Comparison of ENCODE assay signal across 8 cellular contexts in the genomic region with DNA sequence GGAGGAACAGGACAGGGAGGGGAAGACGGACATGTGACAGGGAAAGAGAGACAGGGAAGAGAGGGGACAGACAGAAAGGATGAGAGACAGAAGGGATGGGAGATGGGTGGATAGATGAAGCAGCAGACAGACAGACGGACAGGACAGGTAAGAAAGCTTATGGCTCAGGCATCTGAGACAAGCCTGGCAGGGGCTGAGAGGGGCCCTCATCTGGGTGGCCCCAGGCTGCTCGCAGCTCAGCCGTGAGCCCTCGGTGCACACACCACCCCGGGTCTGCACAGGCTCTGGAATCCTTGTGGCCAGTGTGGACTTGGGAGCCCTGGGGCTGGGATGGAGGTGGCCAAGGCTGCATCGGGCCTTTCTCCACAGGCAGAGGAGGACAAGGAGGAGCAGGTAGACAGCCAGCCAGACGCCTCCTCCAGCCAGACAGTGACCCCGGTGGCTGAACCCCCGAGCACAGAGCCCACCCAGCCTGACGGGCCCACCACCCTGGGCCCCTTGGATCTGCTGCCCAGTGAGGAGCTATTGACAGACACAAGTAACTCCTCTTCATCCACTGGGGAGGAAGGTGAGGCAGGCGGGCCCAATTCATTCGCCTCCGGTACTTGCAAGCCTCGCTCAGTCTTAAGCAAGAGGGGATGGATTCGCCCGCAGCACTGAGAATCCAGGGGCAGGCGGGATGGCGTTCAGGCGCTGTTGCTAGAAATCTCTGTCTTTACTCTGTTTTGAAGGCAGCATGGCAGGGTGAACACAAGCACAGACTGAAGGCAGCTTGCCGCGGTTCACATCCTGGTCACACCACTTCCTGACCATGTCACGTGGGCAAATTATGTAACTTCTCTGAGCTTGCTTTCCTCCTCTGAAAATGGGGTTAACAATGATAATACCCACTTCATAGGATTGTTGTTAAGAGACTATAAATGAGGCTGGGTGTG. TPM values are rescaled to one million over a fixed set of nuclear protein-coding genes. Genes with fewer than 3 reads are reported as not detected.
A peak's percentile ranks its signal among the peaks of the same experiment; 100 is the strongest.
DNase-seq lines count a peak whose midpoint lies in the region; ATAC-seq and TF ChIP-seq lines count a peak whose summit lies in the region.

No MANE protein-coding gene starts in this region.

- no peaks in the 10 kb centered on the region for H3F3A ChIP-seq in OCI-LY1 (ENCODE audit: insufficient read depth, low read length)

- POLR2A ChIA-PET in CD4-positive, alpha-beta T cell (lab: Charles Lee), result interaction anchor here (0.6 to 11.9 kb wide), 33 partner anchors 9 to 336 kb away, joined by 3 to 205 read pairs (median 4); a partner anchor contains a TSS

- H3K27me3 ChIP-seq in CD4-positive, alpha-beta T cell (ENCODE audit: control insufficient read depth, insufficient read depth, low read length), result no peaks in the 10 kb centered on the region
- no peaks in the 10 kb centered on the region for H3K27me3 ChIP-seq in OCI-LY1 (ENCODE audit: insufficient read depth, low read length)

- H3K79me2 ChIP-seq in OCI-LY1 (ENCODE audit: insufficient read depth, low read length), result no peaks in the 10 kb centered on the region

- DNase-seq in CD4-positive, alpha-beta T cell, result peak; percentile 58 to 77 (median 66)
- peak; percentile 51 for DNase-seq in activated T-helper 1 cell treated with anti-CD3 and anti-CD28 coated beads, Interleukin-12 subunit alpha, Interleukin-12 subunit beta, Interleukin-2, Interleukin-4 antibody, amounts not matched to agents 30 ng/mL and 10 ng/mL and 1 ng/mL, durations not matched to agents 14 hours and 24 hours and 36 hours (ENCODE audit: low spot score)
- DNase-seq in mucosa of descending colon (peak in 2 of 3 donors; percentile 35 to 54), NCI-H82 (lab: John Stamatoyannopoulos, UW) (no peak), NCI-H1105 treated with DMSO at 0.1 percent for 48 hours (lab: John Stamatoyannopoulos, UW) (no peak)

- peak overlapping the region; percentile 87 for H3K27ac ChIP-seq in CD4-positive, alpha-beta T cell (ENCODE audit: low read depth, low read length)
- H3K27ac ChIP-seq in OCI-LY1 (ENCODE audit: low read depth, low read length, poor library complexity, severe bottlenecking), result peak overlapping the region; percentile 3

- H3K27me3 Mint-ChIP-seq in CD4-positive, alpha-beta T cell, result no peaks in the 10 kb centered on the region
- no peaks in the 10 kb centered on the region for H3K27me3 Mint-ChIP-seq in activated T-helper 1 cell treated with anti-CD3 and anti-CD28 coated beads, Interleukin-12 subunit alpha, Interleukin-12 subunit beta, Interleukin-2, Interleukin-4 antibody, amounts not matched to agents 30 ng/mL and 10 ng/mL and 1 ng/mL, durations not matched to agents 14 hours and 24 hours and 36 hours (ENCODE audit: insufficient read depth)

- peak; percentile 73 for ATAC-seq in CD4-positive, alpha-beta T cell (ENCODE audit: poor library complexity)
- ATAC-seq in mucosa of descending colon (peak; percentile 51), GM18511 (IDR thresholded peaks at IDR 0.05; ENCODE audit: unreplicated experiment) (no peak), GM21723 (IDR thresholded peaks at IDR 0.05; ENCODE audit: unreplicated experiment) (no peak)

- H4K20me1 ChIP-seq in OCI-LY1 (ENCODE audit: insufficient read depth, low read length), result no peaks in the 10 kb centered on the region

- H3K9me3 ChIP-seq in CD4-positive, alpha-beta T cell (ENCODE audit: control insufficient read depth, low read length), result no peaks in the 10 kb centered on the region
- H3K9me3 ChIP-seq in OCI-LY1 (ENCODE audit: low read length) (no peaks in the 10 kb centered on the region), mucosa of descending colon (no peaks in the 10 kb centered on the region)

- peaks cover 84% of the 10 kb centered on the region for H3K36me3 Mint-ChIP-seq in CD4-positive, alpha-beta T cell (ENCODE audit: low read depth)
- H3K36me3 Mint-ChIP-seq in activated T-helper 1 cell treated with anti-CD3 and anti-CD28 coated beads, Interleukin-12 subunit alpha, Interleukin-12 subunit beta, Interleukin-2, Interleukin-4 antibody, amounts not matched to agents 30 ng/mL and 10 ng/mL and 1 ng/mL, durations not matched to agents 14 hours and 24 hours and 36 hours (ENCODE audit: low read depth), result peaks cover 50% of the 10 kb centered on the region

- H3K4me1 ChIP-seq in OCI-LY1 (ENCODE audit: insufficient read depth, low read length, severe bottlenecking), result peaks cover 8% of the 10 kb centered on the region
- peaks cover 13% of the 10 kb centered on the region for H3K4me1 ChIP-seq in mucosa of descending colon (ENCODE audit: low read depth)

- H3K9me2 ChIP-seq in OCI-LY1 (ENCODE audit: low read depth, low read length), result no peaks in the 10 kb centered on the region

- H3K9ac ChIP-seq in OCI-LY1 (ENCODE audit: low read length), result no peak overlapping the region; the same call in 1 of the 2 replicates

- H3K36me3 ChIP-seq in OCI-LY1 (ENCODE audit: insufficient read depth, low read length) (peaks cover 93% of the 10 kb centered on the region), mucosa of descending colon (ENCODE audit: low read depth) (no peaks in the 10 kb centered on the region)

- H3K27ac Mint-ChIP-seq in CD4-positive, alpha-beta T cell, result peak overlapping the region; percentile 91
- peak overlapping the region; percentile 77 for H3K27ac Mint-ChIP-seq in activated T-helper 1 cell treated with anti-CD3 and anti-CD28 coated beads, Interleukin-12 subunit alpha, Interleukin-12 subunit beta, Interleukin-2, Interleukin-4 antibody, amounts not matched to agents 30 ng/mL and 10 ng/mL and 1 ng/mL, durations not matched to agents 14 hours and 24 hours and 36 hours

- peak overlapping the region; percentile 87 for H3K4me3 Mint-ChIP-seq in CD4-positive, alpha-beta T cell
- H3K4me3 Mint-ChIP-seq in activated T-helper 1 cell treated with anti-CD3 and anti-CD28 coated beads, Interleukin-12 subunit alpha, Interleukin-12 subunit beta, Interleukin-2, Interleukin-4 antibody, amounts not matched to agents 30 ng/mL and 10 ng/mL and 1 ng/mL, durations not matched to agents 14 hours and 24 hours and 36 hours, result peak overlapping the region; percentile 57

- H3K4me3 ChIP-seq in OCI-LY1 (ENCODE audit: low read depth, low read length, poor library complexity, severe bottlenecking) (no peak overlapping the region), mucosa of descending colon (no peak overlapping the region)

- intact Hi-C loops in CD4-positive, alpha-beta T cell (cut with DNase I, micrococcal nuclease), result loop anchor here (1.0 to 5.0 kb wide), 6 partner anchors 13 to 282 kb away; a partner anchor contains a TSS
- intact Hi-C loops in activated T-helper 1 cell treated with anti-CD3 and anti-CD28 coated beads, Interleukin-12 subunit alpha, Interleukin-12 subunit beta, Interleukin-2, Interleukin-4 antibody, amounts not matched to agents 30 ng/mL and 10 ng/mL and 1 ng/mL, durations not matched to agents 14 hours and 24 hours and 36 hours (cut with micrococcal nuclease), result loop anchor here (1.0 kb wide), 2 partner anchors 11 to 41 kb away; no protein-coding TSS in a partner anchor
- intact Hi-C loops in mucosa of descending colon (cut with DNase I, micrococcal nuclease), result loop anchor here (2.0 to 5.0 kb wide), 2 partner anchors 41 to 42 kb away; no protein-coding TSS in a partner anchor

- no peak for TF ChIP-seq CTCF in CD4-positive, alpha-beta T cell (IDR thresholded peaks at IDR 0.05)
- no peak for TF ChIP-seq CTCF in OCI-LY1 (IDR thresholded peaks at IDR 0.05; ENCODE audit: low read length)
- no peak for TF ChIP-seq CTCF in mucosa of descending colon (IDR thresholded peaks at IDR 0.05)

- no peak overlapping the region for H2AFZ ChIP-seq in OCI-LY1 (ENCODE audit: low read length)

- H3K4me1 Mint-ChIP-seq in CD4-positive, alpha-beta T cell (ENCODE audit: low read depth), result peaks cover 77% of the 10 kb centered on the region
- H3K4me1 Mint-ChIP-seq in activated T-helper 1 cell treated with anti-CD3 and anti-CD28 coated beads, Interleukin-12 subunit alpha, Interleukin-12 subunit beta, Interleukin-2, Interleukin-4 antibody, amounts not matched to agents 30 ng/mL and 10 ng/mL and 1 ng/mL, durations not matched to agents 14 hours and 24 hours and 36 hours (ENCODE audit: low read depth), result peaks cover 49% of the 10 kb centered on the region

- CTCF ChIA-PET in CD4-positive, alpha-beta T cell (lab: Charles Lee), result interaction anchor here (0.5 to 3.3 kb wide), 6 partner anchors 12 to 175 kb away, joined by 3 to 50 read pairs (median 4); no protein-coding TSS in a partner anchor

- no peaks in the 10 kb centered on the region for H3K9me3 Mint-ChIP-seq in CD4-positive, alpha-beta T cell
- no peaks in the 10 kb centered on the region for H3K9me3 Mint-ChIP-seq in activated T-helper 1 cell treated with anti-CD3 and anti-CD28 coated beads, Interleukin-12 subunit alpha, Interleukin-12 subunit beta, Interleukin-2, Interleukin-4 antibody, amounts not matched to agents 30 ng/mL and 10 ng/mL and 1 ng/mL, durations not matched to agents 14 hours and 24 hours and 36 hours

- H3K4me2 ChIP-seq in OCI-LY1 (ENCODE audit: low read length), result no peak overlapping the region

RNA-seq across cellular contexts. Expression of a gene that starts 14.0 kb away (rescaled TPM):
- total RNA-seq in CD4-positive, alpha-beta T cell, result 100 to 1,000 TPM; 221 to 229 TPM
- total RNA-seq in activated T-helper 1 cell treated with anti-CD3 and anti-CD28 coated beads, Interleukin-12 subunit alpha, Interleukin-12 subunit beta, Interleukin-2, Interleukin-4 antibody, amounts not matched to agents 30 ng/mL and 10 ng/mL and 1 ng/mL, durations not matched to agents 14 hours and 24 hours and 36 hours, result 176 and 189 TPM in 2 replicates
- total RNA-seq in mucosa of descending colon, result 10 to 100 TPM; 32.5 to 53.1 (median 33.8) TPM

RNA-seq across cellular contexts. Expression of a gene that starts 16.2 kb away (rescaled TPM):
- 1 to 10 TPM; 1.4 to 2.3 TPM for total RNA-seq in CD4-positive, alpha-beta T cell
- total RNA-seq in activated T-helper 1 cell treated with anti-CD3 and anti-CD28 coated beads, Interleukin-12 subunit alpha, Interleukin-12 subunit beta, Interleukin-2, Interleukin-4 antibody, amounts not matched to agents 30 ng/mL and 10 ng/mL and 1 ng/mL, durations not matched to agents 14 hours and 24 hours and 36 hours, result 1.1 and 1.2 TPM in 2 replicates
- 1 to 10 TPM; 1.6 to 8.8 (median 3.5) TPM for total RNA-seq in mucosa of descending colon

RNA-seq across cellular contexts. Expression of a gene that starts 27.4 kb away (rescaled TPM):
- total RNA-seq in CD4-positive, alpha-beta T cell, result not detected
- total RNA-seq in activated T-helper 1 cell treated with anti-CD3 and anti-CD28 coated beads, Interleukin-12 subunit alpha, Interleukin-12 subunit beta, Interleukin-2, Interleukin-4 antibody, amounts not matched to agents 30 ng/mL and 10 ng/mL and 1 ng/mL, durations not matched to agents 14 hours and 24 hours and 36 hours, result not detected in 2 replicates
- total RNA-seq in mucosa of descending colon, result under 1 TPM in 2 of 3 donors, not detected in 1; 0.54 to 0.94 TPM

RNA-seq across cellular contexts. Expression of a gene that starts 50.1 kb away (rescaled TPM):
- total RNA-seq in CD4-positive, alpha-beta T cell, result 1 to 10 TPM; 6.8 to 8.9 TPM
- total RNA-seq in activated T-helper 1 cell treated with anti-CD3 and anti-CD28 coated beads, Interleukin-12 subunit alpha, Interleukin-12 subunit beta, Interleukin-2, Interleukin-4 antibody, amounts not matched to agents 30 ng/mL and 10 ng/mL and 1 ng/mL, durations not matched to agents 14 hours and 24 hours and 36 hours, result 6.5 and 6.8 TPM in 2 replicates
- total RNA-seq in mucosa of descending colon, result 1 to 10 TPM; 5.4 to 7.6 (median 6.7) TPM

Comparison
In these comparisons a context has a peak if more than half of its experiments do, and no peak if none do; other contexts are left out.
1. ATAC-seq: peak in CD4-positive, alpha-beta T cell (single experiment) and mucosa of descending colon (single experiment); none in GM18511 (single experiment) and GM21723 (single experiment).
2. DNase-seq: peak in CD4-positive, alpha-beta T cell (10 of 10), activated T-helper 1 cell treated with anti-CD3 and anti-CD28 coated beads, Interleukin-12 subunit alpha, Interleukin-12 subunit beta, Interleukin-2, Interleukin-4 antibody, amounts not matched to agents 30 ng/mL and 10 ng/mL and 1 ng/mL, durations not matched to agents 14 hours and 24 hours and 36 hours (single experiment) and mucosa of descending colon (2 of 3); none in NCI-H82 (single experiment) and NCI-H1105 treated with DMSO at 0.1 percent for 48 hours (single experiment).